Comparison of ENCODE assay signal across 9 cellular contexts in genomic region chr3:150762662-150763121, GRCh38. TPM values are rescaled to one million over a fixed set of nuclear protein-coding genes. Genes with fewer than 3 reads are reported as not detected.
DNase-seq lines count a peak whose midpoint lies in the region; ATAC-seq, FAIRE-seq and TF ChIP-seq lines count a peak whose summit lies in the region.
"Had no signal": no experiment of that assay in that cellular context is flagged by ENCODE, and none has a peak within 500 bp of the region (broad histone marks: within the 10 kb centered on the region; RNA-seq: fewer than 3 reads in every experiment).

No MANE protein-coding gene starts in this region.

- H3K4me3 ChIP-seq in A673 (ENCODE audit: low read depth, low read length, poor library complexity, severe bottlenecking) (peak overlapping the region; percentile 98), H1 (ENCODE audit: extremely low read depth in 1 of 4, insufficient read depth in 2 of 4, low read depth in 3 of 4, low read length in 4 of 4) (peak overlapping the region; percentile 64 to 79 (median 76)), pancreas (peak overlapping the region; percentile 67 to 81 (median 76))

- H3K36me3 ChIP-seq in A673 (ENCODE audit: insufficient read depth, low read length, poor library complexity, severe bottlenecking) (peaks cover 12% of the 10 kb centered on the region), KOPT-K1 (ENCODE audit: insufficient read depth, low read length) (peaks cover 15% of the 10 kb centered on the region), H1 (ENCODE audit: control insufficient read depth in 2 of 4, insufficient read depth in 4 of 4, low read length in 3 of 4) (no peaks in the 10 kb centered on the region), pancreas (no peaks in the 10 kb centered on the region)

- no peak for TF ChIP-seq RAD21 in H1 (IDR thresholded peaks at IDR 0.05 in 1 of 2, conservative IDR thresholded peaks at IDR 0.05 in 1 of 2; ENCODE audit: low read depth in 2 of 2, low read length in 2 of 2)

- no peak overlapping the region for H2BK15ac ChIP-seq in H1 (ENCODE audit: low read length)

- TF ChIP-seq EP300 in H1 (IDR thresholded peaks at IDR 0.05; ENCODE audit: borderline replicate concordance in 1 of 2, low read depth in 2 of 2, low read length in 2 of 2): no peak

- POLR2A ChIA-PET in A673 (lab: Charles Lee; ENCODE audit: low non-redundant PET): interaction anchor here (0.6 kb wide), 2 partner anchors 29 to 471 kb away, joined by 5 to 7 read pairs; no protein-coding TSS in a partner anchor
- POLR2A ChIA-PET in H1 (lab: Charles Lee; ENCODE audit: partially characterized antibody): interaction anchor here (1.0 to 3.0 kb wide), 11 partner anchors 10 to 217 kb away, joined by 3 to 13 read pairs (median 3); partner anchors contain the start of genes EIF2A and SERP1
- POLR2A ChIA-PET in GM10248 (lab: Yijun Ruan, JAX): interaction anchor here (0.6 to 1.7 kb wide), 15 partner anchors 13 to 704 kb away, joined by 3 to 8 read pairs (median 4); partner anchors contain the start of genes EIF2A, ERICH6, SELENOT and SERP1

- H4K20me1 ChIP-seq in H1 (replicated peaks in 1 of 2; ENCODE audit: control insufficient read depth in 1 of 2, insufficient read depth in 2 of 2, low read length in 2 of 2): no peaks in the 10 kb centered on the region

- H2AFZ ChIP-seq in H1 (ENCODE audit: low read length): no peak overlapping the region

- CTCF ChIA-PET in A673 (lab: Charles Lee): interaction anchor here (0.6 to 1.0 kb wide), 2 partner anchors 41 to 107 kb away, joined by 3 to 5 read pairs; no protein-coding TSS in a partner anchor
- CTCF ChIA-PET in H1 (lab: Charles Lee; ENCODE audit: partially characterized antibody): interaction anchor here (0.6 to 4.8 kb wide), 14 partner anchors 9 to 477 kb away, joined by 3 to 23 read pairs (median 4); no protein-coding TSS in a partner anchor
- CTCF ChIA-PET in GM10248 (lab: Yijun Ruan, JAX): interaction anchor here (1.0 to 9.8 kb wide), 11 partner anchors 12 to 225 kb away, joined by 3 to 89 read pairs (median 5); no protein-coding TSS in a partner anchor

- H3K23ac ChIP-seq in H1 (ENCODE audit: insufficient read length): no peak overlapping the region

- no peak overlapping the region for H2BK12ac ChIP-seq in H1 (ENCODE audit: low read depth, low read length)

- ATAC-seq in GM19438 (IDR thresholded peaks at IDR 0.05; ENCODE audit: low read depth, unreplicated experiment) (peak; percentile 5), pancreas (peak in 1 of 4 donors; percentile 30), omental fat pad (ENCODE audit: low FRiP score) (no peak)

- H4K5ac ChIP-seq in H1 (ENCODE audit: insufficient read length, low read depth, low read length): no peak overlapping the region

- no peak overlapping the region for H3K18ac ChIP-seq in H1 (ENCODE audit: extremely low read depth, low read length)

- no peak overlapping the region for H3K56ac ChIP-seq in H1 (replicated peaks; ENCODE audit: insufficient read length, low read depth, low read length)

- H3K9ac ChIP-seq in H1 (replicated peaks in 1 of 4; ENCODE audit: extremely low read depth in 1 of 4, low read depth in 3 of 4, low read length in 3 of 4): peak overlapping the region in 3 of 4 experiments; percentile 29 to 81 (median 52); a peak in 4 of 7 replicates

- H3K4ac ChIP-seq in H1 (replicated peaks; ENCODE audit: insufficient read length, low read depth, low read length): no peak overlapping the region

- 2% methylated on average over 44 of the region's 76 CpGs; no CpG with 5 or more reads in 1 of the 2 experiments for WGBS in H1 (ENCODE audit: extremely low coverage in 1 of 2, insufficient coverage in 1 of 2, insufficient read length in 1 of 2, insufficient replicate concordance in 2 of 2, low coverage in 1 of 2, low lambda C conversion rate in 2 of 2, missing lambda C conversion rate in 1 of 2), 2 experiments
- WGBS in pancreas, 2 donors: 0 to 1% methylated on average over 54 to 76 of the region's 76 CpGs

- H3K9me3 ChIP-seq in A673 (ENCODE audit: low read depth, low read length, poor library complexity, severe bottlenecking) (no peaks in the 10 kb centered on the region), KOPT-K1 (ENCODE audit: insufficient read depth, low read length, poor library complexity, severe bottlenecking) (no peaks in the 10 kb centered on the region), H1 (ENCODE audit: insufficient read depth in 2 of 2, low read depth in 1 of 2, low read length in 1 of 2) (no peaks in the 10 kb centered on the region), pancreas (no peaks in the 10 kb centered on the region)

- peaks cover 30% of the 10 kb centered on the region for H3K4me1 ChIP-seq in A673 (ENCODE audit: insufficient read depth, low read length, poor library complexity, severe bottlenecking)
- H3K4me1 ChIP-seq in H1 (replicated peaks in 1 of 4; ENCODE audit: control insufficient read depth in 3 of 4, insufficient read depth in 4 of 4, low read length in 3 of 4): peaks cover 5 to 12% (median 10%) of the 10 kb centered on the region in 4 experiments; a peak in 5 of 7 replicates
- peaks cover 5 to 20% (median 6%) of the 10 kb centered on the region in 3 donors for H3K4me1 ChIP-seq in pancreas

- peak overlapping the region; percentile 84 to 99 for H3K4me2 ChIP-seq in H1 (ENCODE audit: insufficient read depth in 1 of 2, low read depth in 2 of 2, low read length in 2 of 2)

- no peaks in the 10 kb centered on the region for H3K27me3 ChIP-seq in A673 (replicated peaks; ENCODE audit: insufficient read depth, low read depth, low read length, poor library complexity)
- peaks cover 0 to 7% (median 3%) of the 10 kb centered on the region in 4 experiments; a peak in 4 of 7 replicates for H3K27me3 ChIP-seq in H1 (replicated peaks in 1 of 4; ENCODE audit: control insufficient read depth in 3 of 4, extremely low read depth in 1 of 4, insufficient read depth in 3 of 4, low read length in 3 of 4)
- no peaks in the 10 kb centered on the region for H3K27me3 ChIP-seq in pancreas

- H2AK5ac ChIP-seq in H1 (ENCODE audit: low read depth, low read length): no peak overlapping the region

- no peak overlapping the region for H2BK20ac ChIP-seq in H1 (ENCODE audit: low read length)

- no peak overlapping the region for H3K14ac ChIP-seq in H1 (ENCODE audit: insufficient read length)

- BruUV-seq in A673 (replicated peaks; lab: Mats Ljungman, UMichigan): no TSS peak

- peaks cover 9% of the 10 kb centered on the region for H3K23me2 ChIP-seq in H1 (ENCODE audit: low read depth, low read length)

- no peak overlapping the region for H2BK5ac ChIP-seq in H1 (ENCODE audit: low read depth, low read length)

- DNase-seq in A673 (ENCODE audit: low spot score): no peak
- no peak for DNase-seq in H1 (ENCODE audit: low read depth in 1 of 2, low spot score in 2 of 2)
- peak in 2 of 6 donors; percentile 28 to 71 for DNase-seq in pancreas
- DNase-seq in GM10248 (ENCODE audit: extremely low spot score): no peak
- no peak for DNase-seq in superior temporal gyrus (ENCODE audit: extremely low spot score)
- no peak for DNase-seq in omental fat pad (ENCODE audit: low spot score)

- no peaks in the 10 kb centered on the region; the same call in 1 of the 2 replicates for H3K79me1 ChIP-seq in H1 (ENCODE audit: low read depth, low read length)

- TF ChIP-seq CTCF in A673 (conservative IDR thresholded peaks at IDR 0.05; ENCODE audit: low read depth, low read length): no peak
- TF ChIP-seq CTCF in H1 (IDR thresholded peaks at IDR 0.05; ENCODE audit: control extremely low read depth in 1 of 3, insufficient read depth in 1 of 3, low read depth in 1 of 3, low read length in 3 of 3): no peak; a peak in 1 of 4 replicates
- TF ChIP-seq CTCF in pancreas (IDR thresholded peaks at IDR 0.05): no peak
- TF ChIP-seq CTCF in GM10248 (IDR thresholded peaks at IDR 0.05; ENCODE audit: control extremely low read depth, extremely low read depth, low read depth, missing control alignments): no peak
- no peak for TF ChIP-seq CTCF in omental fat pad (IDR thresholded peaks at IDR 0.05)

- H4K8ac ChIP-seq in H1 (ENCODE audit: extremely low read depth, insufficient read depth, low read length): peak overlapping the region; percentile 43

- peak overlapping the region; percentile 87 for H3K27ac ChIP-seq in A673 (ENCODE audit: low read depth, low read length, poor library complexity, severe bottlenecking)
- peak overlapping the region; percentile 87 for H3K27ac ChIP-seq in KOPT-K1 (ENCODE audit: low read depth, low read length, poor library complexity, severe bottlenecking)
- no peak overlapping the region for H3K27ac ChIP-seq in H1 (ENCODE audit: low read depth, low read length)
- H3K27ac ChIP-seq in pancreas: peak overlapping the region; percentile 91 to 97 (median 95)

- H4K91ac ChIP-seq in H1 (replicated peaks; ENCODE audit: insufficient read length, low read length): no peak overlapping the region

- no peak for TF ChIP-seq POLR2A in H1 (IDR thresholded peaks at IDR 0.05; ENCODE audit: control extremely low read depth in 1 of 2, low read depth in 2 of 2, low read length in 2 of 2)

- FAIRE-seq in H1 (lab: Jason Lieb, UNC) (no peak), pancreas (lab: Jason Lieb, UNC) (no peak)

- peaks cover 0 to 16% of the 10 kb centered on the region in 2 experiments; a peak in 2 of 4 replicates for H3K79me2 ChIP-seq in H1 (ENCODE audit: control insufficient read depth in 1 of 2, insufficient read depth in 2 of 2, low read length in 2 of 2)

- H2BK120ac ChIP-seq in H1 (replicated peaks; ENCODE audit: low read depth, low read length): no peak overlapping the region

- intact Hi-C loops in A673 (cut with micrococcal nuclease; ENCODE audit: unreplicated experiment): loop anchor here (5.0 kb wide), 2 partner anchors 40 to 215 kb away; partner anchors contain the start of genes EIF2A and SERP1
- intact Hi-C loops in pancreas (cut with DNase I): no loop called here

RNA-seq across cellular contexts. Expression of gene SIAH2, which starts 0.3 kb away (rescaled TPM):
- total RNA-seq in A673 (2021): 26.8 and 28.8 TPM in 2 replicates
- total RNA-seq in H1 (2021; fragmentation: NEBNext Ultra II Directional; extraction: Animal tissue kit (Norgen Biotek cat#: 25700)): 21.8 and 23.9 TPM in 2 replicates
- 34.2 and 56.7 TPM in 2 replicates for polyA plus RNA-seq in H1 (2011; rRNA removed)
- 35.7 TPM for polyA plus RNA-seq in H1 (2011; cell fraction: cytosol; rRNA removed)
- polyA plus RNA-seq in H1 (2011; cell fraction: nucleus; rRNA removed): 48.2 TPM
- 15.1 to 24.0 TPM (median 20.1 TPM) in 4 replicates for polyA plus RNA-seq in H1 (2012, experiment 1 of 2)
- polyA plus RNA-seq in H1 (2012, experiment 2 of 2): 19.3 TPM
- polyA plus RNA-seq in H1 (2013, experiment 1 of 2): 20.2 TPM
- polyA plus RNA-seq in H1 (2013, experiment 2 of 2): 19.2 TPM
- 46.4 and 70.7 TPM in 2 replicates for polyA minus RNA-seq in H1 (2011; rRNA and poly(A)+ RNA removed)
- polyA minus RNA-seq in H1 (2011; cell fraction: cytosol; rRNA and poly(A)+ RNA removed): 20.7 TPM
- 12.0 TPM for polyA minus RNA-seq in H1 (2011; cell fraction: nucleus; rRNA and poly(A)+ RNA removed)
- total RNA-seq in pancreas: 10 to 100 TPM in 5 of 6 donors, 1 to 10 TPM in 1; 9.7 to 14.9 (median 14.6) TPM
- 1 to 10 TPM; 5.5 to 7.1 TPM for polyA plus RNA-seq in pancreas
- total RNA-seq in omental fat pad: 10 to 100 TPM; 30.6 to 45.3 (median 32.1) TPM

RNA-seq across cellular contexts. Expression of gene ERICH6, which starts 59.0 kb away (rescaled TPM):
- 0.24 and 0.32 TPM in 2 replicates for total RNA-seq in A673 (2021)
- not detected in 2 replicates for total RNA-seq in H1 (2021; fragmentation: NEBNext Ultra II Directional; extraction: Animal tissue kit (Norgen Biotek cat#: 25700))
- not detected in 2 replicates for polyA plus RNA-seq in H1 (2011; rRNA removed)
- polyA plus RNA-seq in H1 (2011; cell fraction: cytosol; rRNA removed): 0.05 TPM
- polyA plus RNA-seq in H1 (2011; cell fraction: nucleus; rRNA removed): not detected
- polyA plus RNA-seq in H1 (2012, experiment 1 of 2): 0.10 to 0.35 TPM (median 0.18 TPM) in 4 replicates
- not detected for polyA plus RNA-seq in H1 (2012, experiment 2 of 2)
- not detected for polyA plus RNA-seq in H1 (2013, experiment 1 of 2)
- polyA plus RNA-seq in H1 (2013, experiment 2 of 2): 0.04 TPM
- 0.10 TPM in 1 of 2 replicates, not detected in the other for polyA minus RNA-seq in H1 (2011; rRNA and poly(A)+ RNA removed)
- polyA minus RNA-seq in H1 (2011; cell fraction: cytosol; rRNA and poly(A)+ RNA removed): not detected
- 0.50 TPM for polyA minus RNA-seq in H1 (2011; cell fraction: nucleus; rRNA and poly(A)+ RNA removed)
- total RNA-seq in pancreas: under 1 TPM in 1 of 6 donors, not detected in 5; 0.09 TPM
- not detected for polyA plus RNA-seq in pancreas
- total RNA-seq in omental fat pad: not detected
- total RNA-seq: naive thymus-derived CD8-positive, alpha-beta T cell had no signal
